ENCODE assay signal across 11 cellular contexts in genomic region chr1:29239142-29239541, GRCh38. TPM values are rescaled to one million over a fixed set of nuclear protein-coding genes. Genes with fewer than 3 reads are reported as not detected.
A peak's percentile ranks its signal among the peaks of the same experiment; 100 is the strongest.
DNase-seq lines count a peak whose midpoint lies in the region; TF ChIP-seq lines count a peak whose summit lies in the region.
"Had no signal": no experiment of that assay in that cellular context is flagged by ENCODE, and none has a peak within 500 bp of the region (broad histone marks: within the 10 kb centered on the region; RNA-seq: fewer than 3 reads in every experiment).

No MANE protein-coding gene starts in this region.

- no peak for TF ChIP-seq POLR2A in esophagus squamous epithelium (IDR thresholded peaks at IDR 0.05)

- POLR2A ChIA-PET in CD8-positive, alpha-beta memory T cell (lab: Charles Lee): interaction anchor here (0.5 kb wide), 1 partner anchor 1480 kb away, joined by 3 read pairs; no protein-coding TSS in a partner anchor

- H3K27ac Mint-ChIP-seq in CD8-positive, alpha-beta memory T cell: peak overlapping the region in 1 of 8 donors; percentile 12
- no peak overlapping the region for H3K27ac Mint-ChIP-seq in neural progenitor cell
- H3K27ac Mint-ChIP-seq: activated naive CD4-positive, alpha-beta T cell treated with anti-CD3 and anti-CD28 coated beads, Interleukin-2, amount 10 ng/mL, durations not matched to agents 7 days and 5 days had no signal

- H3K4me3 ChIP-seq in CD8-positive, alpha-beta memory T cell (ENCODE audit: low read length): no peak overlapping the region
- H3K4me3 ChIP-seq in esophagus squamous epithelium: no peak overlapping the region
- H3K4me3 ChIP-seq in neural progenitor cell: no peak overlapping the region

- peaks cover 15 to 24% (median 22%) of the 10 kb centered on the region in 3 donors for H3K4me1 Mint-ChIP-seq in CD8-positive, alpha-beta memory T cell
- peaks cover 34% of the 10 kb centered on the region for H3K4me1 Mint-ChIP-seq in neural progenitor cell

- H3K9ac ChIP-seq in neural progenitor cell: no peak overlapping the region

- H3K36me3 Mint-ChIP-seq in CD8-positive, alpha-beta memory T cell: peaks cover 0 to 1% (median 0%) of the 10 kb centered on the region in 3 donors
- no peaks in the 10 kb centered on the region for H3K36me3 Mint-ChIP-seq in neural progenitor cell

- H3K4me3 Mint-ChIP-seq in CD8-positive, alpha-beta memory T cell: peak overlapping the region in 6 of 7 donors; percentile 74 to 88 (median 76)
- H3K4me3 Mint-ChIP-seq in neural progenitor cell: peak overlapping the region; percentile 85

- peaks cover 0 to 2% (median 0%) of the 10 kb centered on the region in 5 donors for H3K9me3 Mint-ChIP-seq in CD8-positive, alpha-beta memory T cell
- H3K9me3 Mint-ChIP-seq in neural progenitor cell: peaks cover 5% of the 10 kb centered on the region
- H3K9me3 Mint-ChIP-seq: activated naive CD4-positive, alpha-beta T cell treated with anti-CD3 and anti-CD28 coated beads, Interleukin-2, amount 10 ng/mL, durations not matched to agents 7 days and 5 days had no signal

- peak overlapping the region; percentile 95 for H3K4me2 ChIP-seq in neural progenitor cell

- H3F3A ChIP-seq in neural progenitor cell (ENCODE audit: low read depth): peaks cover 31% of the 10 kb centered on the region

- H3K79me2 ChIP-seq in neural progenitor cell (ENCODE audit: low read depth): peaks cover 6% of the 10 kb centered on the region

- WGBS in esophagus squamous epithelium, 2 donors: 26% methylated on average over 6 of the region's 7 CpGs; no CpG with 5 or more reads in 1 of the 2 donors

- H3K27me3 ChIP-seq in CD8-positive, alpha-beta memory T cell (ENCODE audit: insufficient read depth, low read length, poor library complexity, severe bottlenecking): peaks cover 31% of the 10 kb centered on the region
- H3K27me3 ChIP-seq in esophagus squamous epithelium: peaks cover 0 to 51% (median 0%) of the 10 kb centered on the region in 4 donors
- H3K27me3 ChIP-seq in neural progenitor cell: peaks cover 57% of the 10 kb centered on the region

- DNase-seq in CD8-positive, alpha-beta memory T cell: no peak
- DNase-seq in LoVo (ENCODE audit: low spot score): peak; percentile 96
- DNase-seq in esophagus squamous epithelium (lab: John Stamatoyannopoulos, UW): no peak
- DNase-seq in neural progenitor cell (ENCODE audit: low spot score): no peak
- no peak for DNase-seq in stimulated activated naive CD4-positive, alpha-beta T cell (lab: John Stamatoyannopoulos, UW)
- no peak for DNase-seq in CD1c-positive myeloid dendritic cell (ENCODE audit: extremely low spot score)
- no peak for DNase-seq in T-helper 2 cell
- no peak for DNase-seq in NCI-H187 treated with DMSO at 0.1 percent for 48 hours (lab: John Stamatoyannopoulos, UW)
- DNase-seq: activated naive CD4-positive, alpha-beta T cell treated with anti-CD3 and anti-CD28 coated beads, Interleukin-2, amount 10 ng/mL, durations not matched to agents 7 days and 5 days; DND-41; NCI-H526 treated with DMSO at 0.1 percent for 48 hours had no signal

- CTCF ChIA-PET in CD8-positive, alpha-beta memory T cell (lab: Charles Lee): interaction anchor here (0.9 to 1.7 kb wide), 2 partner anchors 8 to 1141 kb away, joined by 3 to 6 read pairs; no protein-coding TSS in a partner anchor

- H3K9me3 ChIP-seq in CD8-positive, alpha-beta memory T cell (ENCODE audit: low read length): no peaks in the 10 kb centered on the region
- H3K9me3 ChIP-seq in esophagus squamous epithelium (no peaks in the 10 kb centered on the region), neural progenitor cell (ENCODE audit: low read depth) (no peaks in the 10 kb centered on the region)

- H3K27me3 Mint-ChIP-seq in CD8-positive, alpha-beta memory T cell: peaks cover 34 to 47% of the 10 kb centered on the region in 2 donors
- peaks cover 41% of the 10 kb centered on the region for H3K27me3 Mint-ChIP-seq in neural progenitor cell (ENCODE audit: insufficient read depth, low read depth)

- no peak overlapping the region for H3K27ac ChIP-seq in CD8-positive, alpha-beta memory T cell (ENCODE audit: low read depth, low read length)
- peak overlapping the region in 3 of 4 donors; percentile 66 to 85 (median 68) for H3K27ac ChIP-seq in esophagus squamous epithelium
- H3K27ac ChIP-seq in neural progenitor cell: no peak overlapping the region

- H3K4me1 ChIP-seq in CD8-positive, alpha-beta memory T cell (ENCODE audit: insufficient read depth, low read length): peaks cover 14% of the 10 kb centered on the region
- H3K4me1 ChIP-seq in esophagus squamous epithelium (peaks cover 16 to 34% (median 19%) of the 10 kb centered on the region in 3 donors), neural progenitor cell (peaks cover 29% of the 10 kb centered on the region)

- intact Hi-C loops in esophagus squamous epithelium (cut with DNase I): loop anchor here (5.0 kb wide), 1 partner anchor 1468 kb away; no protein-coding TSS in a partner anchor

- H2AFZ ChIP-seq in neural progenitor cell (replicated peaks): no peak overlapping the region

- H4K20me1 ChIP-seq in neural progenitor cell (ENCODE audit: low read depth): peaks cover 12% of the 10 kb centered on the region

- no peaks in the 10 kb centered on the region for H3K36me3 ChIP-seq in CD8-positive, alpha-beta memory T cell (ENCODE audit: insufficient read depth, low read length)
- H3K36me3 ChIP-seq in esophagus squamous epithelium: no peaks in the 10 kb centered on the region
- no peaks in the 10 kb centered on the region for H3K36me3 ChIP-seq in neural progenitor cell

- TF ChIP-seq CTCF in esophagus squamous epithelium (IDR thresholded peaks at IDR 0.05): no peak
- no peak for TF ChIP-seq CTCF in neural progenitor cell (IDR thresholded peaks at IDR 0.05)

RNA-seq across cellular contexts. Expression of gene PTPRU, which starts 2.8 kb away (rescaled TPM):
- total RNA-seq in CD8-positive, alpha-beta memory T cell: under 1 TPM; 0.13 to 0.51 TPM
- 0.62 TPM for polyA plus RNA-seq in CD8-positive, alpha-beta memory T cell
- total RNA-seq in esophagus squamous epithelium (10 to 100 TPM in 1 of 4 donors, 1 to 10 TPM in 3; 4.3 to 15.9 (median 7.5) TPM), neural progenitor cell (ENCODE audit: low replicate concordance) (29.5 and 68.9 TPM in 2 replicates)

RNA-seq across cellular contexts. Expression of gene MECR, which starts 8.4 kb away (rescaled TPM):
- total RNA-seq in CD8-positive, alpha-beta memory T cell: 10 to 100 TPM; 33.8 to 41.1 TPM
- 14.5 TPM for polyA plus RNA-seq in CD8-positive, alpha-beta memory T cell
- total RNA-seq in esophagus squamous epithelium (10 to 100 TPM; 14.3 to 29.4 (median 16.1) TPM), neural progenitor cell (ENCODE audit: low replicate concordance) (11.7 and 22.0 TPM in 2 replicates)

RNA-seq across cellular contexts. Expression of gene SRSF4, which starts 57.4 kb away (rescaled TPM):
- total RNA-seq in CD8-positive, alpha-beta memory T cell: 100 to 1,000 TPM; 112 to 119 TPM
- 115 TPM for polyA plus RNA-seq in CD8-positive, alpha-beta memory T cell
- total RNA-seq in esophagus squamous epithelium (10 to 100 TPM; 41.4 to 82.6 (median 56.4) TPM), neural progenitor cell (ENCODE audit: low replicate concordance) (73.2 and 82.2 TPM in 2 replicates)

Comparison
In these comparisons a context has a peak if more than half of its experiments do, and no peak if none do; other contexts are left out.
1. H3K27ac ChIP-seq: peak in esophagus squamous epithelium (3 of 4); none in CD8-positive, alpha-beta memory T cell (single experiment) and neural progenitor cell (single experiment).